Comparison of ENCODE assay signal across 15 cellular contexts in the genomic region with DNA sequence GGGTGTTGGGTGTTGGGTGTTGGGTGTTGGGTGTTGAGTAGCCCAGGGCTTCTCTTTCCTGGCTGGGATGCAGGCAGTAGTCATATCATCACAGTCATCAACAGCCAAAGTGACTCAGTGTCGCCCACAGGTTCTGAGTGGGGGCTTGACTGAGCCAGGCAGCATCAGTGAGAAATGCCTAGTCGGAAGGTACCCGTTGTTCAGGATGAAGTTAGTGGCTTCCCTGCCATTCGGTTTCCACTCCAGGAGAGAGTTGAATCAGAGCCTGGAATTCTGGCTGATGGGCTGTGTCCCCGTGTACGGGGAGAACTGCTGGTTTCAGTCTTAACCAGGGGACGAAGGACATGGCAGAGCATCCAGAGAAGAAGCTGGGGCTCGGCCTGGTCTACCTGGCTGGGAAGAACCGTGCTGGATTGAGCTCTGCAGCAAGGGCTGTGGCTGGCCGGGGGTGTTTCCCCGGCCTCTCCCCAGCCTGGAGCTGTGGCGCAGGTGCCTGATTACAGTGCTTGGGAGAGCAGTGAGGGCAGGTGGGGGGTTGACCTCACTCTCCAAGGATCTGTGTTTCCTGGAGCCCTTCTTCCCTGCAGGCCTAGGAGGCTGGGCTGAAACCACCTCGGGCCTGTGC. TPM values are rescaled to one million over a fixed set of nuclear protein-coding genes. Genes with fewer than 3 reads are reported as not detected.
A peak's percentile ranks its signal among the peaks of the same experiment; 100 is the strongest.
DNase-seq lines count a peak whose midpoint lies in the region; ATAC-seq and TF ChIP-seq lines count a peak whose summit lies in the region.
"Had no signal": no experiment of that assay in that cellular context is flagged by ENCODE, and none has a peak within 500 bp of the region (broad histone marks: within the 10 kb centered on the region; RNA-seq: fewer than 3 reads in every experiment).

No MANE protein-coding gene starts in this region.

- H3T11ph ChIP-seq in H9 (ENCODE audit: low read length), result no peak overlapping the region

- WGBS in H9 (ENCODE audit: extremely low coverage, insufficient read length, low lambda C conversion rate), result no CpG with 5 or more reads among the region's 13 CpGs

- peaks cover 57% of the 10 kb centered on the region for H3K4me1 ChIP-seq in BLaER1
- H3K4me1 ChIP-seq in H9 (ENCODE audit: insufficient read depth, low read length), result peaks cover 8% of the 10 kb centered on the region; the same call in 1 of the 2 replicates
- no peaks in the 10 kb centered on the region for H3K4me1 ChIP-seq in breast epithelium
- H3K4me1 ChIP-seq in mucosa of rectum (ENCODE audit: control insufficient read depth in 2 of 2, insufficient read depth in 2 of 2, low read length in 2 of 2), result peaks cover 31 to 35% of the 10 kb centered on the region in 2 donors
- H3K4me1 ChIP-seq: psoas muscle had no signal

- H3K4ac ChIP-seq in H9 (ENCODE audit: low read depth, low read length), result no peak overlapping the region

- H4K20me1 ChIP-seq in BLaER1 (peaks cover 86% of the 10 kb centered on the region), H9 (ENCODE audit: control insufficient read depth, insufficient read depth, insufficient read length) (no peaks in the 10 kb centered on the region)

- peaks cover 39 to 50% of the 10 kb centered on the region in 2 experiments for H3K4me1 Mint-ChIP-seq in H9
- no peaks in the 10 kb centered on the region for H3K4me1 Mint-ChIP-seq in activated naive CD4-positive, alpha-beta T cell treated with anti-CD3 and anti-CD28 coated beads, Interleukin-2, amount 10 ng/mL, durations not matched to agents 7 days and 5 days
- H3K4me1 Mint-ChIP-seq in stimulated activated naive CD8-positive, alpha-beta T cell treated with anti-CD3 and anti-CD28 coated beads, Interleukin-15, amount 100 ng/mL, for 72 hours, result no peaks in the 10 kb centered on the region
- H3K4me1 Mint-ChIP-seq: T-helper 17 cell had no signal

- H3K27ac ChIP-seq in BLaER1, result 0 out of 2 replicates have a peak overlapping the region, but pooled peaks have one; percentile 38
- H3K27ac ChIP-seq in H9 (ENCODE audit: insufficient read length, low read depth, low read length), result no peak overlapping the region
- peak overlapping the region; percentile 20 to 80 for H3K27ac ChIP-seq in breast epithelium
- H3K27ac ChIP-seq in mucosa of rectum (ENCODE audit: low read depth in 2 of 2, low read length in 2 of 2), result peak overlapping the region; percentile 75 to 80
- H3K27ac ChIP-seq: psoas muscle had no signal

- H4K91ac ChIP-seq in H9 (ENCODE audit: insufficient read length, low read depth, low read length), result no peak overlapping the region

- H3K36me3 ChIP-seq in BLaER1 (no peaks in the 10 kb centered on the region), breast epithelium (no peaks in the 10 kb centered on the region), mucosa of rectum (ENCODE audit: control insufficient read depth in 2 of 2, insufficient read depth in 2 of 2, low read length in 2 of 2) (no peaks in the 10 kb centered on the region)

- H3K9me3 ChIP-seq in BLaER1 (no peaks in the 10 kb centered on the region), H9 (ENCODE audit: control insufficient read depth, low read depth, low read length) (no peaks in the 10 kb centered on the region), breast epithelium (no peaks in the 10 kb centered on the region), mucosa of rectum (ENCODE audit: control insufficient read depth in 2 of 2, low read length in 2 of 2) (no peaks in the 10 kb centered on the region)
- H3K9me3 ChIP-seq: psoas muscle had no signal

- H3K23me2 ChIP-seq in H9 (ENCODE audit: insufficient read length, low read depth, low read length, poor library complexity, severe bottlenecking), result no peaks in the 10 kb centered on the region

- no peaks in the 10 kb centered on the region for H3K9me3 Mint-ChIP-seq in H9
- H3K9me3 Mint-ChIP-seq in activated naive CD4-positive, alpha-beta T cell treated with anti-CD3 and anti-CD28 coated beads, Interleukin-2, amount 10 ng/mL, durations not matched to agents 7 days and 5 days, result no peaks in the 10 kb centered on the region
- H3K9me3 Mint-ChIP-seq in stimulated activated naive CD8-positive, alpha-beta T cell treated with anti-CD3 and anti-CD28 coated beads, Interleukin-15, amount 100 ng/mL, for 72 hours, result no peaks in the 10 kb centered on the region
- H3K9me3 Mint-ChIP-seq: HFFc6; stimulated activated naive CD8-positive, alpha-beta T cell treated with anti-CD3 and anti-CD28 coated beads, Interleukin-15, Interleukin-2, amounts not matched to agents 100 ng/mL and 50 ng/mL, for 24 hours had no signal

- no peak overlapping the region for H2BK20ac ChIP-seq in H9 (ENCODE audit: low read depth, low read length, poor library complexity, severe bottlenecking)

- H3K4me3 Mint-ChIP-seq in H9, result peak overlapping the region in 1 of 2 experiments; percentile 59; a peak in 1 of 5 replicates
- H3K4me3 Mint-ChIP-seq in activated naive CD4-positive, alpha-beta T cell treated with anti-CD3 and anti-CD28 coated beads, Interleukin-2, amount 10 ng/mL, durations not matched to agents 7 days and 5 days, result no peak overlapping the region
- H3K4me3 Mint-ChIP-seq in stimulated activated naive CD8-positive, alpha-beta T cell treated with anti-CD3 and anti-CD28 coated beads, Interleukin-15, amount 100 ng/mL, for 72 hours, result no peak overlapping the region
- H3K4me3 Mint-ChIP-seq: HFFc6; stimulated activated naive CD8-positive, alpha-beta T cell treated with anti-CD3 and anti-CD28 coated beads, Interleukin-15, Interleukin-2, amounts not matched to agents 100 ng/mL and 50 ng/mL, for 24 hours; T-helper 17 cell had no signal

- H3K4me2 ChIP-seq in BLaER1 (0 out of 2 replicates have a peak overlapping the region, but pooled peaks have one; percentile 75), H9 (ENCODE audit: insufficient read depth, insufficient read length, low read length) (no peak overlapping the region)

- no peaks in the 10 kb centered on the region for H3K27me3 Mint-ChIP-seq in H9 (ENCODE audit: low read depth)
- H3K27me3 Mint-ChIP-seq in activated naive CD4-positive, alpha-beta T cell treated with anti-CD3 and anti-CD28 coated beads, Interleukin-2, amount 10 ng/mL, durations not matched to agents 7 days and 5 days, result peaks cover 5% of the 10 kb centered on the region
- peaks cover 18% of the 10 kb centered on the region for H3K27me3 Mint-ChIP-seq in stimulated activated naive CD8-positive, alpha-beta T cell treated with anti-CD3 and anti-CD28 coated beads, Interleukin-15, amount 100 ng/mL, for 72 hours
- H3K27me3 Mint-ChIP-seq: stimulated activated naive CD8-positive, alpha-beta T cell treated with anti-CD3 and anti-CD28 coated beads, Interleukin-15, Interleukin-2, amounts not matched to agents 100 ng/mL and 50 ng/mL, for 24 hours had no signal

- H2BK12ac ChIP-seq in H9 (ENCODE audit: insufficient read length, low read depth, low read length), result peak overlapping the region; percentile 7

- no peak overlapping the region for H3K56ac ChIP-seq in H9 (ENCODE audit: insufficient read length, low read depth, low read length)

- H2BK5ac ChIP-seq in H9 (ENCODE audit: insufficient read length, low read length), result no peak overlapping the region

- peak overlapping the region; percentile 65; the same call in 1 of the 2 replicates for H3K14ac ChIP-seq in H9 (ENCODE audit: insufficient read depth, low read length)

- no peak overlapping the region for H3K18ac ChIP-seq in H9 (ENCODE audit: insufficient read length, low read depth, low read length)

- TF ChIP-seq CTCF in H9 (conservative IDR thresholded peaks at IDR 0.05) (no peak), breast epithelium (IDR thresholded peaks at IDR 0.05) (no peak)

- peaks cover 14% of the 10 kb centered on the region; the same call in 1 of the 2 replicates for H3K79me2 ChIP-seq in H9 (ENCODE audit: insufficient read depth, low read length)

- H3K27me3 ChIP-seq in BLaER1 (no peaks in the 10 kb centered on the region), H9 (ENCODE audit: insufficient read depth, low read length) (no peaks in the 10 kb centered on the region), breast epithelium (no peaks in the 10 kb centered on the region), mucosa of rectum (ENCODE audit: control insufficient read depth in 2 of 2, insufficient read depth in 2 of 2, low read length in 2 of 2) (no peaks in the 10 kb centered on the region)

- TF ChIP-seq POLR2A in breast epithelium (IDR thresholded peaks at IDR 0.05), result no peak

- intact Hi-C loops in breast epithelium (cut with DNase I; ENCODE audit: low total_unique reads), result no loop called here

- H3K27ac Mint-ChIP-seq in H9, result peak overlapping the region; percentile 82 to 91 (median 89); a peak in 4 of 7 replicates
- H3K27ac Mint-ChIP-seq in activated naive CD4-positive, alpha-beta T cell treated with anti-CD3 and anti-CD28 coated beads, Interleukin-2, amount 10 ng/mL, durations not matched to agents 7 days and 5 days, result no peak overlapping the region
- no peak overlapping the region for H3K27ac Mint-ChIP-seq in stimulated activated naive CD8-positive, alpha-beta T cell treated with anti-CD3 and anti-CD28 coated beads, Interleukin-15, amount 100 ng/mL, for 72 hours
- H3K27ac Mint-ChIP-seq: HFFc6; stimulated activated naive CD8-positive, alpha-beta T cell treated with anti-CD3 and anti-CD28 coated beads, Interleukin-15, Interleukin-2, amounts not matched to agents 100 ng/mL and 50 ng/mL, for 24 hours; T-helper 17 cell had no signal

- no peaks in the 10 kb centered on the region; a peak in 1 of 7 replicates for H3K36me3 Mint-ChIP-seq in H9 (ENCODE audit: insufficient read depth in 1 of 3, low read depth in 3 of 3)
- H3K36me3 Mint-ChIP-seq in activated naive CD4-positive, alpha-beta T cell treated with anti-CD3 and anti-CD28 coated beads, Interleukin-2, amount 10 ng/mL, durations not matched to agents 7 days and 5 days, result no peaks in the 10 kb centered on the region

- no peak overlapping the region for H2AK5ac ChIP-seq in H9 (ENCODE audit: insufficient read length, low read length)

- no peak overlapping the region for H2AFZ ChIP-seq in H9 (ENCODE audit: low read length)

- no peak for ATAC-seq in HG03565 (IDR thresholded peaks at IDR 0.05; ENCODE audit: unreplicated experiment)
- ATAC-seq in GM21786 (IDR thresholded peaks at IDR 0.05; ENCODE audit: unreplicated experiment), result no peak
- no peak for ATAC-seq in stimulated activated naive CD8-positive, alpha-beta T cell treated with anti-CD3 and anti-CD28 coated beads, Interleukin-15, amount 100 ng/mL, for 72 hours
- ATAC-seq: psoas muscle, T-helper 17 cell had no signal

- no peak overlapping the region for H3K9ac ChIP-seq in BLaER1
- no peak overlapping the region for H3K9ac ChIP-seq in H9 (ENCODE audit: extremely low read depth, insufficient read length, low read length)
- H3K9ac ChIP-seq in mucosa of rectum (ENCODE audit: low read depth in 1 of 2, low read length in 2 of 2), result peak overlapping the region; percentile 28 to 47

- H4K5ac ChIP-seq in H9 (ENCODE audit: insufficient read length, low read depth, low read length), result no peak overlapping the region

- H3K79me1 ChIP-seq in H9 (ENCODE audit: insufficient read depth, low read depth, low read length, poor library complexity, severe bottlenecking), result peaks cover 5% of the 10 kb centered on the region

- H2BK15ac ChIP-seq in H9 (ENCODE audit: low read depth, low read length), result no peak overlapping the region

- no peak overlapping the region for H4K8ac ChIP-seq in H9 (replicated peaks; ENCODE audit: insufficient read length, low read depth, low read length)

- H2BK120ac ChIP-seq in H9 (ENCODE audit: low read depth, low read length, poor library complexity, severe bottlenecking), result no peak overlapping the region

- DNase-seq in H9 (no peak), breast epithelium (ENCODE audit: low spot score in 2 of 2) (no peak)
- no peak for DNase-seq in activated naive CD4-positive, alpha-beta T cell treated with anti-CD3 and anti-CD28 coated beads, Interleukin-2, amount 10 ng/mL, durations not matched to agents 7 days and 5 days
- no peak for DNase-seq in stimulated activated naive CD8-positive, alpha-beta T cell treated with anti-CD3 and anti-CD28 coated beads, Interleukin-15, amount 100 ng/mL, for 72 hours
- DNase-seq: AML-193, HFFc6, KG1, NCI-H1930, psoas muscle, T-helper 17 cell had no signal

- H3K23ac ChIP-seq in H9 (ENCODE audit: insufficient read length, low read depth, low read length), result no peak overlapping the region

- CTCF ChIA-PET in activated naive CD4-positive, alpha-beta T cell treated with anti-CD3 and anti-CD28 coated beads, Interleukin-2, amount 10 ng/mL, durations not matched to agents 7 days and 5 days (lab: Charles Lee), result no interaction called here

- no peak overlapping the region for H3K4me3 ChIP-seq in BLaER1
- H3K4me3 ChIP-seq in breast epithelium, result no peak overlapping the region
- H3K4me3 ChIP-seq in mucosa of rectum (ENCODE audit: low read length in 2 of 2), result peak overlapping the region in 1 of 2 donors; percentile 42
- H3K4me3 ChIP-seq: psoas muscle had no signal

RNA-seq across cellular contexts. Expression of gene AGAP1, which starts 49.4 kb away (rescaled TPM):
- total RNA-seq in H9 (2021) (24.8 and 25.8 TPM in 2 replicates), breast epithelium (10 to 100 TPM; 19.7 to 27.1 (median 25.9) TPM)

Comparison
In these comparisons a context has a peak if more than half of its experiments do, and no peak if none do; other contexts are left out.
1. H3K9ac ChIP-seq: peak in mucosa of rectum (2 of 2); none in BLaER1 (single experiment) and H9 (single experiment).
2. H3K27ac Mint-ChIP-seq: peak in H9 (3 of 3); none in activated naive CD4-positive, alpha-beta T cell treated with anti-CD3 and anti-CD28 coated beads, Interleukin-2, amount 10 ng/mL, durations not matched to agents 7 days and 5 days (single experiment) and stimulated activated naive CD8-positive, alpha-beta T cell treated with anti-CD3 and anti-CD28 coated beads, Interleukin-15, amount 100 ng/mL, for 72 hours (0 of 2).